8 cellular contexts compared by ENCODE assay signal in genomic region chr16:46908540-46909372, GRCh38. TPM values are rescaled to one million over a fixed set of nuclear protein-coding genes. Genes with fewer than 3 reads are reported as not detected.
DNase-seq lines count a peak whose midpoint lies in the region; ATAC-seq and TF ChIP-seq lines count a peak whose summit lies in the region.

No MANE protein-coding gene starts in this region.

- H3K27me3 ChIP-seq in liver (ENCODE audit: control insufficient read depth in 4 of 4, insufficient read depth in 4 of 4, low read length in 3 of 4): no peaks in the 10 kb centered on the region

- H3K27ac ChIP-seq in liver (ENCODE audit: low read depth in 1 of 2, low read length in 2 of 2): no peak overlapping the region

- H3K4me3 ChIP-seq in choroid plexus epithelial cell (ENCODE audit: low read depth, low read length) (no peak overlapping the region), liver (ENCODE audit: low read depth in 1 of 3, low read length in 3 of 3) (no peak overlapping the region)

- 58% methylated on average over 6 of the region's 6 CpGs for WGBS in liver

- peaks cover 4 to 61% (median 44%) of the 10 kb centered on the region in 4 donors for H3K36me3 ChIP-seq in liver (ENCODE audit: control insufficient read depth in 4 of 4, insufficient read depth in 3 of 4, low read depth in 1 of 4, low read length in 3 of 4)

- no peak overlapping the region for H3K9ac ChIP-seq in liver (ENCODE audit: low read depth in 1 of 2, low read length in 2 of 2)

- no peaks in the 10 kb centered on the region for H3K9me3 ChIP-seq in liver (ENCODE audit: control insufficient read depth in 4 of 4, low read length in 3 of 4)

- TF ChIP-seq CTCF in choroid plexus epithelial cell (conservative IDR thresholded peaks at IDR 0.05; ENCODE audit: low read depth, low read length) (peak; percentile 77), liver (IDR thresholded peaks at IDR 0.05; ENCODE audit: low read depth, low read length, missing input control) (peak; percentile 57)

- H3K4me1 ChIP-seq in liver (ENCODE audit: control insufficient read depth in 4 of 4, insufficient read depth in 4 of 4, low read length in 3 of 4): no peaks in the 10 kb centered on the region

- no peak for ATAC-seq in HG02678 (IDR thresholded peaks at IDR 0.05; ENCODE audit: unreplicated experiment)

- TF ChIP-seq RAD21 in liver (IDR thresholded peaks at IDR 0.05): peak; percentile 76 to 84

- DNase-seq in NCI-H2081 (lab: John Stamatoyannopoulos, UW) (peak; percentile 36 to 37), NCI-H2081 treated with DMSO at 0.1 percent for 48 hours (lab: John Stamatoyannopoulos, UW) (no peak), NCI-H146 treated with DMSO at 0.1 percent for 48 hours (lab: John Stamatoyannopoulos, UW; ENCODE audit: unreplicated experiment) (peak; percentile 25), choroid plexus epithelial cell (ENCODE audit: low read depth) (peak; percentile 76)
- peak; percentile 57 for DNase-seq in activated CD4-positive, CD25-positive, alpha-beta regulatory T cell treated with anti-CD3 and anti-CD28 coated beads, Interleukin-2, amount 50 U/mL, for 72 hours
- DNase-seq in stimulated activated CD8-positive, alpha-beta memory T cell treated with anti-CD3 and anti-CD28 coated beads, Interleukin-12 subunit alpha, Interleukin-12 subunit beta, amount 100 ng/mL, for 1 hour (ENCODE audit: low read depth): peak; percentile 48

TF ChIP-seq in liver, 16 proteins besides CTCF, POLR2A, EP300 and RAD21:
- TF ChIP-seq HNF4A (conservative IDR thresholded peaks at IDR 0.05): no peak
- TF ChIP-seq HNF4G (IDR thresholded peaks at IDR 0.05): no peak
- TF ChIP-seq FOXA2 (IDR thresholded peaks at IDR 0.05): no peak
- TF ChIP-seq ZBTB33 (IDR thresholded peaks at IDR 0.05): no peak
- TF ChIP-seq REST (IDR thresholded peaks at IDR 0.05): no peak
- TF ChIP-seq FOXA1 (IDR thresholded peaks at IDR 0.05): no peak
- TF ChIP-seq EGR1 (IDR thresholded peaks at IDR 0.05; ENCODE audit: low read depth in 2 of 2): no peak
- TF ChIP-seq, protein P1, sequence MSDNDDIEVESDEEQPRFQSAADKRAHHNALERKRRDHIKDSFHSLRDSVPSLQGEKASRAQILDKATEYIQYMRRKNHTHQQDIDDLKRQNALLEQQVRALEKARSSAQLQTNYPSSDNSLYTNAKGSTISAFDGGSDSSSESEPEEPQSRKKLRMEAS (IDR thresholded peaks at IDR 0.05): no peak
- no peak for TF ChIP-seq RXRA (IDR thresholded peaks at IDR 0.05)
- TF ChIP-seq YY1 (IDR thresholded peaks at IDR 0.05): no peak
- no peak for TF ChIP-seq TAF1 (conservative IDR thresholded peaks at IDR 0.05)
- no peak for TF ChIP-seq SP1 (IDR thresholded peaks at IDR 0.05)
- no peak for TF ChIP-seq GABPA (IDR thresholded peaks at IDR 0.05 in 1 of 2, conservative IDR thresholded peaks at IDR 0.05 in 1 of 2)
- TF ChIP-seq JUND (IDR thresholded peaks at IDR 0.05): no peak
- no peak for TF ChIP-seq NR2F2 (IDR thresholded peaks at IDR 0.05)

RNA-seq across cellular contexts. Expression of gene GPT2, which starts 24.6 kb away (rescaled TPM):
- total RNA-seq in liver: 10 to 100 TPM in 1 of 2 donors, 1 to 10 TPM in 1; 6.8 to 54.3 TPM
- polyA plus RNA-seq in liver: 10 to 100 TPM; 39.8 to 78.3 TPM
